Comparison of ENCODE assay signal across 11 cellular contexts in the genomic region with DNA sequence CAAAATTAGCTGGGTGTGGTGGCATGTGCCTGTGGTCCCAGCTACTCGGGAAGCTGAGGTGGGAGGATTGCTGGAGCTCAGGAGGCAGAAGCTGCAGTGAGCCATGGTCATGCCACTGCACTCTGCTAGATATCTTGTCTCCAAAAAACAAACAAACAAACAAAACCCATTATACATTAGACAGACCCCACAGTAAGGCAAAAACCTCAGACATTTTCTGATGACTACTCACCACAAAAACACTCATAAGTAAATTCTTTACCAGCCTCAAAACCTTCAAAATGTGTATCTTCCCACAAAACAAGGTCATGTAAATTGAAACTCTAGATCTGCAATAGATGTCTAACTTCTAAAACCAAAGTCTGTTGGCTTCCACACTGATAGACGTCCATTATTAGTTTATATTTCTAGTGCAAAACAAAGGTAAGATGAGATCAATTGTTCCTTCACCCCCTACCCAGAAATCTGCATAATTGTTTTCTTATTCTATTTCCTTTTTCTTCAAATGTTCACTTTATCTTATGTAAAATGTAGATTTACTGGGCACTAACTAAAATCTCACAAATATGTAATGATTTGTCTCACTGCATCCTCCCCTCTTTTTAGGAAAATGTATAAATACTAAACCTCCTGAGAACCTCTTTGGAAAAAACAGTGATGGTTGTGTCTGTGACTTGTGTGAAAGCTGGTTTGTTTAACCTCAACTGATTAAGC.
"Had no signal": no experiment of that assay in that cellular context is flagged by ENCODE, and none has a peak within 500 bp of the region (broad histone marks: within the 10 kb centered on the region; RNA-seq: fewer than 3 reads in every experiment).

No MANE protein-coding gene starts in this region.

- DNase-seq: activated CD4-positive, alpha-beta T cell treated with anti-CD3 and anti-CD28 coated beads for 36 hours; activated naive CD4-positive, alpha-beta T cell treated with Interleukin-2 at 50 U/mL for 16 hours; activated naive CD8-positive, alpha-beta T cell treated with anti-CD3 and anti-CD28 coated beads, Interleukin-2, amount 50 U/mL, for 24 hours; body of pancreas; immature natural killer cell; nephron progenitor cell; sigmoid colon; stimulated activated CD4-positive, alpha-beta T cell treated with anti-CD3 and anti-CD28 coated beads, Interleukin-4, amount 100 ng/mL, for 24 hours; stimulated activated naive CD8-positive, alpha-beta T cell treated with anti-CD3 and anti-CD28 coated beads, Interleukin-15, amount 100 ng/mL, for 72 hours; T-cell; T1000 had no signal

- ATAC-seq: activated CD4-positive, alpha-beta T cell treated with anti-CD3 and anti-CD28 coated beads for 36 hours; activated naive CD8-positive, alpha-beta T cell treated with anti-CD3 and anti-CD28 coated beads, Interleukin-2, amount 50 U/mL, for 24 hours; body of pancreas; stimulated activated naive CD8-positive, alpha-beta T cell treated with anti-CD3 and anti-CD28 coated beads, Interleukin-15, amount 100 ng/mL, for 72 hours; T-cell had no signal
